ENCODE assay signal across 7 cellular contexts in genomic region chr15:84080778-84081084, GRCh38.
DNase-seq lines count a peak whose midpoint lies in the region; TF ChIP-seq lines count a peak whose summit lies in the region.
"Not testable (repeated sequence)": the region's sequence is repeated elsewhere in the genome, so short reads cannot be mapped to it uniquely, and the experiment has no call there.

No MANE protein-coding gene starts in this region.

- H3K27ac Mint-ChIP-seq in activated T-helper 1 cell treated with anti-CD3 and anti-CD28 coated beads, Interleukin-12 subunit alpha, Interleukin-12 subunit beta, Interleukin-2, Interleukin-4 antibody, amounts not matched to agents 30 ng/mL and 10 ng/mL and 1 ng/mL, durations not matched to agents 14 hours and 24 hours and 36 hours; neural progenitor cell: not testable (repeated sequence)

- not testable (repeated sequence) for H3K9me3 Mint-ChIP-seq in activated T-helper 1 cell treated with anti-CD3 and anti-CD28 coated beads, Interleukin-12 subunit alpha, Interleukin-12 subunit beta, Interleukin-2, Interleukin-4 antibody, amounts not matched to agents 30 ng/mL and 10 ng/mL and 1 ng/mL, durations not matched to agents 14 hours and 24 hours and 36 hours; neural progenitor cell

- H3K27ac ChIP-seq in OCI-LY7 (ENCODE audit: low read depth, low read length, poor library complexity, severe bottlenecking); neural progenitor cell: not testable (repeated sequence)

- H3K9me2 ChIP-seq in OCI-LY7 (ENCODE audit: insufficient read depth, low read length) = not testable (repeated sequence)

- H3K9me3 ChIP-seq in OCI-LY7 (ENCODE audit: low read length); iPS-15b (ENCODE audit: control insufficient read depth, insufficient read depth, low read length); neural progenitor cell (ENCODE audit: low read depth): not testable (repeated sequence)

- not testable (repeated sequence) for H3K79me2 ChIP-seq in OCI-LY7 (ENCODE audit: insufficient read depth, low read depth, low read length); neural progenitor cell (ENCODE audit: low read depth)

- TF ChIP-seq CTCF in GM06990 (IDR thresholded peaks at IDR 0.05; ENCODE audit: insufficient read depth, low read length, poor library complexity, severe bottlenecking); OCI-LY7 (conservative IDR thresholded peaks at IDR 0.05; ENCODE audit: low read length); choroid plexus epithelial cell (conservative IDR thresholded peaks at IDR 0.05; ENCODE audit: low read depth, low read length); neural progenitor cell (IDR thresholded peaks at IDR 0.05): not testable (repeated sequence)

- not testable (repeated sequence) for H4K20me1 ChIP-seq in OCI-LY7 (ENCODE audit: insufficient read depth, low read length); neural progenitor cell (ENCODE audit: low read depth)

- peak overlapping the region; percentile 79 for H3K4me3 Mint-ChIP-seq in activated T-helper 1 cell treated with anti-CD3 and anti-CD28 coated beads, Interleukin-12 subunit alpha, Interleukin-12 subunit beta, Interleukin-2, Interleukin-4 antibody, amounts not matched to agents 30 ng/mL and 10 ng/mL and 1 ng/mL, durations not matched to agents 14 hours and 24 hours and 36 hours
- H3K4me3 Mint-ChIP-seq in neural progenitor cell = peak overlapping the region; percentile 90

- not testable (repeated sequence) for H3K9ac ChIP-seq in iPS-15b (ENCODE audit: low read depth, low read length); neural progenitor cell

- not testable (repeated sequence) for H3K27me3 ChIP-seq in GM06990 (replicated peaks; ENCODE audit: control insufficient read depth, insufficient read depth, low read length)
- H3K27me3 ChIP-seq in iPS-15b (ENCODE audit: control insufficient read depth, insufficient read depth, low read length) (peaks cover 28% of the 10 kb centered on the region), neural progenitor cell (peaks cover 68% of the 10 kb centered on the region)

- H3K4me2 ChIP-seq in OCI-LY7 (ENCODE audit: low read length) (peak overlapping the region; percentile 66; the same call in 1 of the 2 replicates), neural progenitor cell (peak overlapping the region; percentile 96)

- not testable (repeated sequence) for H3K4me1 Mint-ChIP-seq in activated T-helper 1 cell treated with anti-CD3 and anti-CD28 coated beads, Interleukin-12 subunit alpha, Interleukin-12 subunit beta, Interleukin-2, Interleukin-4 antibody, amounts not matched to agents 30 ng/mL and 10 ng/mL and 1 ng/mL, durations not matched to agents 14 hours and 24 hours and 36 hours (ENCODE audit: low read depth)
- peaks cover 20% of the 10 kb centered on the region for H3K4me1 Mint-ChIP-seq in neural progenitor cell

- peak overlapping the region; percentile 81 for H3K4me3 ChIP-seq in GM06990 (replicated peaks; ENCODE audit: low read depth, low read length)
- peak overlapping the region; percentile 64 for H3K4me3 ChIP-seq in OCI-LY7 (ENCODE audit: low read depth, low read length, poor library complexity, severe bottlenecking)
- peak overlapping the region; percentile 58 for H3K4me3 ChIP-seq in choroid plexus epithelial cell (ENCODE audit: low read depth, low read length)
- peak overlapping the region; percentile 74 for H3K4me3 ChIP-seq in iPS-15b (ENCODE audit: low read depth, low read length)
- H3K4me3 ChIP-seq in neural progenitor cell = peak overlapping the region; percentile 63

- BruUV-seq in OCI-LY7 (replicated peaks; lab: Mats Ljungman, UMichigan) = not testable (repeated sequence)

- H3F3A ChIP-seq in neural progenitor cell (ENCODE audit: low read depth) = not testable (repeated sequence)

- intact Hi-C loops in OCI-LY7 (cut with micrococcal nuclease; ENCODE audit: unreplicated experiment); activated T-helper 1 cell treated with anti-CD3 and anti-CD28 coated beads, Interleukin-12 subunit alpha, Interleukin-12 subunit beta, Interleukin-2, Interleukin-4 antibody, amounts not matched to agents 30 ng/mL and 10 ng/mL and 1 ng/mL, durations not matched to agents 14 hours and 24 hours and 36 hours (cut with micrococcal nuclease): not testable (repeated sequence)

- POLR2A ChIA-PET in OCI-LY7 (lab: Charles Lee) = not testable (repeated sequence)

- H2AFZ ChIP-seq in OCI-LY7 (ENCODE audit: low read length) (peak overlapping the region; percentile 80; the same call in 1 of the 2 replicates), neural progenitor cell (replicated peaks) (peak overlapping the region; percentile 89)

- CTCF ChIA-PET in OCI-LY7 (lab: Charles Lee; ENCODE audit: unreplicated experiment) = not testable (repeated sequence)

- not testable (repeated sequence) for DNase-seq in GM06990 (ENCODE audit: extremely low read depth, insufficient read length); OCI-LY7 (ENCODE audit: low spot score); activated T-helper 1 cell treated with anti-CD3 and anti-CD28 coated beads, Interleukin-12 subunit alpha, Interleukin-12 subunit beta, Interleukin-2, Interleukin-4 antibody, amounts not matched to agents 30 ng/mL and 10 ng/mL and 1 ng/mL, durations not matched to agents 14 hours and 24 hours and 36 hours (ENCODE audit: low spot score); neural progenitor cell (ENCODE audit: low spot score)
- peak; percentile 57 for DNase-seq in HT1080 (ENCODE audit: low read depth)
- peak; percentile 50 for DNase-seq in choroid plexus epithelial cell (ENCODE audit: low read depth)

- not testable (repeated sequence) for H3K36me3 ChIP-seq in GM06990 (ENCODE audit: control insufficient read depth, insufficient read depth, low read length); OCI-LY7 (ENCODE audit: insufficient read depth, low read length); iPS-15b (ENCODE audit: control insufficient read depth, insufficient read depth, low read length); neural progenitor cell

- H3K27me3 Mint-ChIP-seq in activated T-helper 1 cell treated with anti-CD3 and anti-CD28 coated beads, Interleukin-12 subunit alpha, Interleukin-12 subunit beta, Interleukin-2, Interleukin-4 antibody, amounts not matched to agents 30 ng/mL and 10 ng/mL and 1 ng/mL, durations not matched to agents 14 hours and 24 hours and 36 hours (ENCODE audit: insufficient read depth) = peaks cover 41% of the 10 kb centered on the region
- H3K27me3 Mint-ChIP-seq in neural progenitor cell (ENCODE audit: insufficient read depth, low read depth) = not testable (repeated sequence)

- H3K4me1 ChIP-seq in OCI-LY7 (ENCODE audit: insufficient read depth, low read length, poor library complexity, severe bottlenecking); iPS-15b (ENCODE audit: control insufficient read depth, insufficient read depth, low read length); neural progenitor cell: not testable (repeated sequence)

- not testable (repeated sequence) for H3K36me3 Mint-ChIP-seq in activated T-helper 1 cell treated with anti-CD3 and anti-CD28 coated beads, Interleukin-12 subunit alpha, Interleukin-12 subunit beta, Interleukin-2, Interleukin-4 antibody, amounts not matched to agents 30 ng/mL and 10 ng/mL and 1 ng/mL, durations not matched to agents 14 hours and 24 hours and 36 hours (ENCODE audit: low read depth); neural progenitor cell
